In the genomic region with DNA sequence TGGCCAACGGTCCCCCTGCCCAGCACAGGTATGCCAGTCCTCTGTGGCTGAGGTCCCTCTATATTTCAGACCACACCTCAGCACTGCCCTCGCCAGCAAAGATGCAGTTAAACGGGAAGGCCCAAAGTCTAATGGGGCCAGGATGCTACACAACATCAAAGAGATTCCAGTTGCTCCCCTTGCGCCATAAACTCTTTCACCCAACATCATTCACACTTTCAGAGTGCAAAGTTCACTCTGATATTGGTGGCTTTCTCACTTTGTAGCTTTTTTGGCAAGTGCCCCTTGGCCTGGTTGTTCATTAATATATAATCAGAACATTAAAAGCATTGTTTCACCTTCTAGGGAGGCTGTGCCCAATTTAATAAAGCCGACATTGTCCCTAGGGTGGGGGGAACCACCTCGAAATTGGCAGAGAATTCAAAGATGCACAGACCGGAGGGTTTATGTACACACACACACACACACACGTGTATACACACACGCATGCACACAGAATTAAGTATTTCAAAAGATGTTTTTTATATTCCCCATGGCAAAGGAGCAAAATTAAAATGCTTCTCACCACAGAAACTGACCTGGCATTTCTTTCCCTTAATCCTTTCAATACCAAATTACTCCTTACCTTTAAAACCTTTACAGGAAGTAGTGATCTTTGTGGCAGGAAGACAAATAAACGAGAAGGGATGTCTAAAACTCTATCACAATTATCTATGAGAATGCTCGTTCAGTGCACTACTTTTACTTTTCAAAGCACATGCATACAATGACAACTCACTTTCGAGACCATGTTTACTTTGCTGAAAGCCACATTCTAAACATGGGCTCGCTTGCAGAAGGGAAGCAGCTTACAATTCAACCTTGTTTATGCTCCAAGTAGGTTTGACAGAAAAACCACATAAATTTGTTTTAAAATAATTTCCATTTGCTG, we compare ENCODE assay signal across 1 cellular context.
TF ChIP-seq lines count a peak whose summit lies in the region.

No MANE protein-coding gene starts in this region.

TF ChIP-seq in GM12878, 131 proteins besides CTCF, POLR2A, EP300 and RAD21 (continued from another document and continues in another):
- TF ChIP-seq, protein P1, sequence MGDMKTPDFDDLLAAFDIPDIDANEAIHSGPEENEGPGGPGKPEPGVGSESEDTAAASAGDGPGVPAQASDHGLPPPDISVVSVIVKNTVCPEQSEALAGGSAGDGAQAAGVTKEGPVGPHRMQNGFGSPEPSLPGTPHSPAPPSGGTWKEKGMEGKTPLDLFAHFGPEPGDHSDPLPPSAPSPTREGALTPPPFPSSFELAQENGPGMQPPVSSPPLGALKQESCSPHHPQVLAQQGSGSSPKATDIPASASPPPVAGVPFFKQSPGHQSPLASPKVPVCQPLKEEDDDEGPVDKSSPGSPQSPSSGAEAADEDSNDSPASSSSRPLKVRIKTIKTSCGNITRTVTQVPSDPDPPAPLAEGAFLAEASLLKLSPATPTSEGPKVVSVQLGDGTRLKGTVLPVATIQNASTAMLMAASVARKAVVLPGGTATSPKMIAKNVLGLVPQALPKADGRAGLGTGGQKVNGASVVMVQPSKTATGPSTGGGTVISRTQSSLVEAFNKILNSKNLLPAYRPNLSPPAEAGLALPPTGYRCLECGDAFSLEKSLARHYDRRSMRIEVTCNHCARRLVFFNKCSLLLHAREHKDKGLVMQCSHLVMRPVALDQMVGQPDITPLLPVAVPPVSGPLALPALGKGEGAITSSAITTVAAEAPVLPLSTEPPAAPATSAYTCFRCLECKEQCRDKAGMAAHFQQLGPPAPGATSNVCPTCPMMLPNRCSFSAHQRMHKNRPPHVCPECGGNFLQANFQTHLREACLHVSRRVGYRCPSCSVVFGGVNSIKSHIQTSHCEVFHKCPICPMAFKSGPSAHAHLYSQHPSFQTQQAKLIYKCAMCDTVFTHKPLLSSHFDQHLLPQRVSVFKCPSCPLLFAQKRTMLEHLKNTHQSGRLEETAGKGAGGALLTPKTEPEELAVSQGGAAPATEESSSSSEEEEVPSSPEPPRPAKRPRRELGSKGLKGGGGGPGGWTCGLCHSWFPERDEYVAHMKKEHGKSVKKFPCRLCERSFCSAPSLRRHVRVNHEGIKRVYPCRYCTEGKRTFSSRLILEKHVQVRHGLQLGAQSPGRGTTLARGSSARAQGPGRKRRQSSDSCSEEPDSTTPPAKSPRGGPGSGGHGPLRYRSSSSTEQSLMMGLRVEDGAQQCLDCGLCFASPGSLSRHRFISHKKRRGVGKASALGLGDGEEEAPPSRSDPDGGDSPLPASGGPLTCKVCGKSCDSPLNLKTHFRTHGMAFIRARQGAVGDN (IDR thresholded peaks at IDR 0.05), result no peak
- TF ChIP-seq YBX1 (IDR thresholded peaks at IDR 0.05), result no peak
- TF ChIP-seq NR2F1 (conservative IDR thresholded peaks at IDR 0.05), result peak; percentile 78
- no peak for TF ChIP-seq MXI1 (IDR thresholded peaks at IDR 0.05; ENCODE audit: low read depth, low read length)
- TF ChIP-seq HDAC2 (IDR thresholded peaks at IDR 0.05), result no peak
- no peak for TF ChIP-seq IRF3 (IDR thresholded peaks at IDR 0.05)
- TF ChIP-seq IRF5 (IDR thresholded peaks at IDR 0.05; ENCODE audit: borderline replicate concordance), result no peak
- TF ChIP-seq, protein P2, sequence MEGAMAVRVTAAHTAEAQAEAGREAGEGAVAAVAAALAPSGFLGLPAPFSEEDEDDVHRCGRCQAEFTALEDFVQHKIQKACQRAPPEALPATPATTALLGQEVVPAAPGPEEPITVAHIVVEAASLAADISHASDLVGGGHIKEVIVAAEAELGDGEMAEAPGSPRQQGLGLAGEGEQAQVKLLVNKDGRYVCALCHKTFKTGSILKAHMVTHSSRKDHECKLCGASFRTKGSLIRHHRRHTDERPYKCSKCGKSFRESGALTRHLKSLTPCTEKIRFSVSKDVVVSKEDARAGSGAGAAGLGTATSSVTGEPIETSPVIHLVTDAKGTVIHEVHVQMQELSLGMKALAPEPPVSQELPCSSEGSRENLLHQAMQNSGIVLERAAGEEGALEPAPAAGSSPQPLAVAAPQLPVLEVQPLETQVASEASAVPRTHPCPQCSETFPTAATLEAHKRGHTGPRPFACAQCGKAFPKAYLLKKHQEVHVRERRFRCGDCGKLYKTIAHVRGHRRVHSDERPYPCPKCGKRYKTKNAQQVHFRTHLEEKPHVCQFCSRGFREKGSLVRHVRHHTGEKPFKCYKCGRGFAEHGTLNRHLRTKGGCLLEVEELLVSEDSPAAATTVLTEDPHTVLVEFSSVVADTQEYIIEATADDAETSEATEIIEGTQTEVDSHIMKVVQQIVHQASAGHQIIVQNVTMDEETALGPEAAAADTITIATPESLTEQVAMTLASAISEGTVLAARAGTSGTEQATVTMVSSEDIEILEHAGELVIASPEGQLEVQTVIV (IDR thresholded peaks at IDR 0.05; ENCODE audit: borderline replicate concordance, partially characterized antibody), result no peak
- TF ChIP-seq SIX5 (IDR thresholded peaks at IDR 0.05; ENCODE audit: low read depth, low read length, severe bottlenecking), result no peak
- no peak for TF ChIP-seq HSF1 (IDR thresholded peaks at IDR 0.05; ENCODE audit: low read depth, low read length)
- TF ChIP-seq HCFC1 (IDR thresholded peaks at IDR 0.05; ENCODE audit: low read length), result no peak
- no peak for TF ChIP-seq JUNB (IDR thresholded peaks at IDR 0.05)
- TF ChIP-seq NR2C1 (IDR thresholded peaks at IDR 0.05), result peak; percentile 57; the same call in 1 of the 2 replicates
- TF ChIP-seq CHD1 (IDR thresholded peaks at IDR 0.05; ENCODE audit: low read depth, low read length), result no peak
- TF ChIP-seq, protein P3, sequence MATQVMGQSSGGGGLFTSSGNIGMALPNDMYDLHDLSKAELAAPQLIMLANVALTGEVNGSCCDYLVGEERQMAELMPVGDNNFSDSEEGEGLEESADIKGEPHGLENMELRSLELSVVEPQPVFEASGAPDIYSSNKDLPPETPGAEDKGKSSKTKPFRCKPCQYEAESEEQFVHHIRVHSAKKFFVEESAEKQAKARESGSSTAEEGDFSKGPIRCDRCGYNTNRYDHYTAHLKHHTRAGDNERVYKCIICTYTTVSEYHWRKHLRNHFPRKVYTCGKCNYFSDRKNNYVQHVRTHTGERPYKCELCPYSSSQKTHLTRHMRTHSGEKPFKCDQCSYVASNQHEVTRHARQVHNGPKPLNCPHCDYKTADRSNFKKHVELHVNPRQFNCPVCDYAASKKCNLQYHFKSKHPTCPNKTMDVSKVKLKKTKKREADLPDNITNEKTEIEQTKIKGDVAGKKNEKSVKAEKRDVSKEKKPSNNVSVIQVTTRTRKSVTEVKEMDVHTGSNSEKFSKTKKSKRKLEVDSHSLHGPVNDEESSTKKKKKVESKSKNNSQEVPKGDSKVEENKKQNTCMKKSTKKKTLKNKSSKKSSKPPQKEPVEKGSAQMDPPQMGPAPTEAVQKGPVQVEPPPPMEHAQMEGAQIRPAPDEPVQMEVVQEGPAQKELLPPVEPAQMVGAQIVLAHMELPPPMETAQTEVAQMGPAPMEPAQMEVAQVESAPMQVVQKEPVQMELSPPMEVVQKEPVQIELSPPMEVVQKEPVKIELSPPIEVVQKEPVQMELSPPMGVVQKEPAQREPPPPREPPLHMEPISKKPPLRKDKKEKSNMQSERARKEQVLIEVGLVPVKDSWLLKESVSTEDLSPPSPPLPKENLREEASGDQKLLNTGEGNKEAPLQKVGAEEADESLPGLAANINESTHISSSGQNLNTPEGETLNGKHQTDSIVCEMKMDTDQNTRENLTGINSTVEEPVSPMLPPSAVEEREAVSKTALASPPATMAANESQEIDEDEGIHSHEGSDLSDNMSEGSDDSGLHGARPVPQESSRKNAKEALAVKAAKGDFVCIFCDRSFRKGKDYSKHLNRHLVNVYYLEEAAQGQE (IDR thresholded peaks at IDR 0.05; ENCODE audit: low read depth, low read length), result no peak
- no peak for TF ChIP-seq SMAD1 (IDR thresholded peaks at IDR 0.05; ENCODE audit: low read depth, partially characterized antibody)
- TF ChIP-seq NKRF (conservative IDR thresholded peaks at IDR 0.05), result no peak
- TF ChIP-seq, protein P4, sequence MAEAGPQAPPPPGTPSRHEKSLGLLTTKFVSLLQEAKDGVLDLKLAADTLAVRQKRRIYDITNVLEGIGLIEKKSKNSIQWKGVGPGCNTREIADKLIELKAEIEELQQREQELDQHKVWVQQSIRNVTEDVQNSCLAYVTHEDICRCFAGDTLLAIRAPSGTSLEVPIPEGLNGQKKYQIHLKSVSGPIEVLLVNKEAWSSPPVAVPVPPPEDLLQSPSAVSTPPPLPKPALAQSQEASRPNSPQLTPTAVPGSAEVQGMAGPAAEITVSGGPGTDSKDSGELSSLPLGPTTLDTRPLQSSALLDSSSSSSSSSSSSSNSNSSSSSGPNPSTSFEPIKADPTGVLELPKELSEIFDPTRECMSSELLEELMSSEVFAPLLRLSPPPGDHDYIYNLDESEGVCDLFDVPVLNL (IDR thresholded peaks at IDR 0.05; ENCODE audit: low read depth, low read length), result no peak
- TF ChIP-seq MTA2 (IDR thresholded peaks at IDR 0.05; ENCODE audit: low read depth), result peak; percentile 79
- TF ChIP-seq IKZF1 (conservative IDR thresholded peaks at IDR 0.05), result peak; percentile 80
- peak; percentile 18; the same call in 1 of the 2 replicates for TF ChIP-seq RUNX3 (IDR thresholded peaks at IDR 0.05; ENCODE audit: low read length)
- no peak for TF ChIP-seq IRF4 (IDR thresholded peaks at IDR 0.05; ENCODE audit: low read depth, low read length)
- no peak for TF ChIP-seq ZNF274 (IDR thresholded peaks at IDR 0.05; ENCODE audit: insufficient read depth, insufficient read length)
- TF ChIP-seq ASH2L (IDR thresholded peaks at IDR 0.05; ENCODE audit: borderline replicate concordance, low read depth), result no peak
- no peak for TF ChIP-seq SREBF1 (IDR thresholded peaks at IDR 0.05; ENCODE audit: low read length)
- TF ChIP-seq SP1 (IDR thresholded peaks at IDR 0.05; ENCODE audit: low read depth, low read length), result no peak
- no peak for TF ChIP-seq ATF7 (IDR thresholded peaks at IDR 0.05; ENCODE audit: low read depth)
- TF ChIP-seq RBBP5 (conservative IDR thresholded peaks at IDR 0.05), result no peak
- TF ChIP-seq NBN (IDR thresholded peaks at IDR 0.05), result no peak
- TF ChIP-seq CREB1 (IDR thresholded peaks at IDR 0.05; ENCODE audit: low read depth), result no peak
- no peak for TF ChIP-seq ZNF24 (IDR thresholded peaks at IDR 0.05)
- no peak for TF ChIP-seq SIN3A (IDR thresholded peaks at IDR 0.05; ENCODE audit: low read depth, low read length)
- no peak for TF ChIP-seq PRDM15 (CRISPR knock-in tag; IDR thresholded peaks at IDR 0.05)
